Comparison of ENCODE assay signal across 22 cellular contexts in genomic region chr7:96212474-96212873, GRCh38.
"Had no signal": no experiment of that assay in that cellular context is flagged by ENCODE, and none has a peak within 500 bp of the region (broad histone marks: within the 10 kb centered on the region; RNA-seq: fewer than 3 reads in every experiment).

No MANE protein-coding gene starts in this region.

- ATAC-seq: activated CD8-positive, alpha-beta memory T cell treated with anti-CD3 and anti-CD28 coated beads, Interleukin-2, amount 10 ng/mL, durations not matched to agents 7 days and 5 days; SK-N-SH treated with all-trans-retinoic acid at 6 μM for 48 hours had no signal

- DNase-seq: activated B cell treated with CpG ODN at 0.5 μM for 24 hours; activated CD4-positive, alpha-beta T cell treated with anti-CD3 and anti-CD28 coated beads for 1 hour; activated CD4-positive, alpha-beta T cell treated with anti-CD3 and anti-CD28 coated beads, Interleukin-2, amount 10 ng/mL, durations not matched to agents 24 days and 14 days; activated CD4-positive, alpha-beta T cell treated with anti-CD3 and anti-CD28 coated beads, Interleukin-2, amount 50 U/mL, for 48 hours; activated CD8-positive, alpha-beta memory T cell treated with anti-CD3 and anti-CD28 coated beads, Interleukin-2, amount 10 ng/mL, durations not matched to agents 7 days and 5 days; activated effector memory CD4-positive, alpha-beta T cell treated with Interleukin-2 at 50 U/mL for 16 hours; activated naive CD4-positive, alpha-beta T cell; activated T-cell treated with anti-CD3 and anti-CD28 coated beads, Interleukin-2, amount 50 U/mL, for 24 hours; aorta; central memory CD4-positive, alpha-beta T cell; Kasumi-1; KBM-7; NCI-H1092 treated with DMSO at 0.1 percent for 48 hours; NCI-H1417 treated with DMSO at 0.1 percent for 48 hours; NCI-H187; NCI-H2081; NCI-H446 treated with DMSO at 0.1 percent for 48 hours; NCI-H524 treated with DMSO at 0.1 percent for 48 hours; NCI-H82; SHP77 had no signal

- H3K27ac ChIP-seq: SJSA1 had no signal
